Comparison of ENCODE assay signal across 1 cellular context in genomic region chr19:38315657-38316476, GRCh38.
A peak's percentile ranks its signal among the peaks of the same experiment; 100 is the strongest.
TF ChIP-seq lines count a peak whose summit lies in the region.

A gene with protein sequence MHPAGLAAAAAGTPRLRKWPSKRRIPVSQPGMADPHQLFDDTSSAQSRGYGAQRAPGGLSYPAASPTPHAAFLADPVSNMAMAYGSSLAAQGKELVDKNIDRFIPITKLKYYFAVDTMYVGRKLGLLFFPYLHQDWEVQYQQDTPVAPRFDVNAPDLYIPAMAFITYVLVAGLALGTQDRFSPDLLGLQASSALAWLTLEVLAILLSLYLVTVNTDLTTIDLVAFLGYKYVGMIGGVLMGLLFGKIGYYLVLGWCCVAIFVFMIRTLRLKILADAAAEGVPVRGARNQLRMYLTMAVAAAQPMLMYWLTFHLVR (minus strand): TSS chr19:38315947. CDS start chr19:38315917, 30 bp downstream.

TF ChIP-seq in K562, 482 proteins besides CTCF, POLR2A, EP300 and RAD21 (continued from another document and continues in another):
- peak; percentile 95 for TF ChIP-seq ZNF384 (IDR thresholded peaks at IDR 0.05; ENCODE audit: low read depth, low read length)
- no peak for TF ChIP-seq MED1 (CRISPR knock-in tag; IDR thresholded peaks at IDR 0.05; ENCODE audit: borderline replicate concordance)
- TF ChIP-seq CBX8 (IDR thresholded peaks at IDR 0.05; ENCODE audit: borderline replicate concordance, extremely low read depth, low read depth, low read length, poor library complexity, severe bottlenecking): no peak
- TF ChIP-seq, protein P1, sequence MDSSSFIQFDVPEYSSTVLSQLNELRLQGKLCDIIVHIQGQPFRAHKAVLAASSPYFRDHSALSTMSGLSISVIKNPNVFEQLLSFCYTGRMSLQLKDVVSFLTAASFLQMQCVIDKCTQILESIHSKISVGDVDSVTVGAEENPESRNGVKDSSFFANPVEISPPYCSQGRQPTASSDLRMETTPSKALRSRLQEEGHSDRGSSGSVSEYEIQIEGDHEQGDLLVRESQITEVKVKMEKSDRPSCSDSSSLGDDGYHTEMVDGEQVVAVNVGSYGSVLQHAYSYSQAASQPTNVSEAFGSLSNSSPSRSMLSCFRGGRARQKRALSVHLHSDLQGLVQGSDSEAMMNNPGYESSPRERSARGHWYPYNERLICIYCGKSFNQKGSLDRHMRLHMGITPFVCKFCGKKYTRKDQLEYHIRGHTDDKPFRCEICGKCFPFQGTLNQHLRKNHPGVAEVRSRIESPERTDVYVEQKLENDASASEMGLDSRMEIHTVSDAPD (CRISPR knock-in tag; IDR thresholded peaks at IDR 0.05): no peak
- TF ChIP-seq, protein P2, sequence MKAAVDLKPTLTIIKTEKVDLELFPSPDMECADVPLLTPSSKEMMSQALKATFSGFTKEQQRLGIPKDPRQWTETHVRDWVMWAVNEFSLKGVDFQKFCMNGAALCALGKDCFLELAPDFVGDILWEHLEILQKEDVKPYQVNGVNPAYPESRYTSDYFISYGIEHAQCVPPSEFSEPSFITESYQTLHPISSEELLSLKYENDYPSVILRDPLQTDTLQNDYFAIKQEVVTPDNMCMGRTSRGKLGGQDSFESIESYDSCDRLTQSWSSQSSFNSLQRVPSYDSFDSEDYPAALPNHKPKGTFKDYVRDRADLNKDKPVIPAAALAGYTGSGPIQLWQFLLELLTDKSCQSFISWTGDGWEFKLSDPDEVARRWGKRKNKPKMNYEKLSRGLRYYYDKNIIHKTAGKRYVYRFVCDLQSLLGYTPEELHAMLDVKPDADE (conservative IDR thresholded peaks at IDR 0.05; ENCODE audit: control insufficient read depth, low read depth, low read length): no peak
- TF ChIP-seq FOS (IDR thresholded peaks at IDR 0.05; ENCODE audit: extremely low read depth, insufficient read length): no peak
- no peak for TF ChIP-seq MEF2A (IDR thresholded peaks at IDR 0.05; ENCODE audit: control insufficient read depth, low read depth, low read length)
- TF ChIP-seq CBFB (CRISPR knock-in tag; IDR thresholded peaks at IDR 0.05): no peak
- no peak for TF ChIP-seq RBM25 (IDR thresholded peaks at IDR 0.05; ENCODE audit: low read depth, low read length, severe bottlenecking)
- no peak for TF ChIP-seq MCM7 (IDR thresholded peaks at IDR 0.05)
- TF ChIP-seq HOXB6 (CRISPR knock-in tag; IDR thresholded peaks at IDR 0.05; ENCODE audit: borderline replicate concordance): no peak
- TF ChIP-seq BACH1 (tag; IDR thresholded peaks at IDR 0.05): no peak
- TF ChIP-seq SIN3B (IDR thresholded peaks at IDR 0.05; ENCODE audit: low read depth): no peak
- TF ChIP-seq, protein P3, sequence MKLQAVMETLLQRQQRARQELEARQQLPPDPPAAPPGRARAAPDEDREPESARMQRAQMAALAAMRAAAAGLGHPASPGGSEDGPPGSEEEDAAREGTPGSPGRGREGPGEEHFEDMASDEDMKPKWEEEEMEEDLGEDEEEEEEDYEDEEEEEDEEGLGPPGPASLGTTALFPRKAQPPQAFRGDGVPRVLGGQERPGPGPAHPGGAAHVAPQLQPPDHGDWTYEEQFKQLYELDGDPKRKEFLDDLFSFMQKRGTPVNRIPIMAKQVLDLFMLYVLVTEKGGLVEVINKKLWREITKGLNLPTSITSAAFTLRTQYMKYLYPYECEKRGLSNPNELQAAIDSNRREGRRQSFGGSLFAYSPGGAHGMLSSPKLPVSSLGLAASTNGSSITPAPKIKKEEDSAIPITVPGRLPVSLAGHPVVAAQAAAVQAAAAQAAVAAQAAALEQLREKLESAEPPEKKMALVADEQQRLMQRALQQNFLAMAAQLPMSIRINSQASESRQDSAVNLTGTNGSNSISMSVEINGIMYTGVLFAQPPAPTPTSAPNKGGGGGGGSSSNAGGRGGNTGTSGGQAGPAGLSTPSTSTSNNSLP (IDR thresholded peaks at IDR 0.05; ENCODE audit: borderline replicate concordance, low read depth, low read length): no peak
- TF ChIP-seq ZNF57 (CRISPR knock-in tag; IDR thresholded peaks at IDR 0.05): no peak
- no peak for TF ChIP-seq NFRKB (IDR thresholded peaks at IDR 0.05; ENCODE audit: low read depth)
- TF ChIP-seq ZBTB8A (IDR thresholded peaks at IDR 0.05; ENCODE audit: partially characterized antibody): no peak
- peak; percentile 81 for TF ChIP-seq EGR1 (conservative IDR thresholded peaks at IDR 0.05)
- TF ChIP-seq SNRNP70 (optimal IDR thresholded peaks at IDR 0.05; ENCODE audit: low read depth, low read length): no peak
- TF ChIP-seq GTF3C2 (IDR thresholded peaks at IDR 0.05; ENCODE audit: borderline replicate concordance, extremely low read depth, insufficient read length): peak; percentile 60
- TF ChIP-seq NCOA4 (IDR thresholded peaks at IDR 0.05; ENCODE audit: partially characterized antibody): no peak
- no peak for TF ChIP-seq YBX1 (IDR thresholded peaks at IDR 0.05)
- TF ChIP-seq, protein P4, sequence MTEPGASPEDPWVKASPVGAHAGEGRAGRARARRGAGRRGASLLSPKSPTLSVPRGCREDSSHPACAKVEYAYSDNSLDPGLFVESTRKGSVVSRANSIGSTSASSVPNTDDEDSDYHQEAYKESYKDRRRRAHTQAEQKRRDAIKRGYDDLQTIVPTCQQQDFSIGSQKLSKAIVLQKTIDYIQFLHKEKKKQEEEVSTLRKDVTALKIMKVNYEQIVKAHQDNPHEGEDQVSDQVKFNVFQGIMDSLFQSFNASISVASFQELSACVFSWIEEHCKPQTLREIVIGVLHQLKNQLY (CRISPR knock-in tag; conservative IDR thresholded peaks at IDR 0.05): no peak
- TF ChIP-seq ZNF830 (CRISPR knock-in tag; IDR thresholded peaks at IDR 0.05): no peak
- no peak for TF ChIP-seq HMGN3 (IDR thresholded peaks at IDR 0.05; ENCODE audit: borderline replicate concordance, extremely low read depth, insufficient read length, low read depth, low read length)
- TF ChIP-seq MITF (IDR thresholded peaks at IDR 0.05): no peak
- TF ChIP-seq, protein P5, sequence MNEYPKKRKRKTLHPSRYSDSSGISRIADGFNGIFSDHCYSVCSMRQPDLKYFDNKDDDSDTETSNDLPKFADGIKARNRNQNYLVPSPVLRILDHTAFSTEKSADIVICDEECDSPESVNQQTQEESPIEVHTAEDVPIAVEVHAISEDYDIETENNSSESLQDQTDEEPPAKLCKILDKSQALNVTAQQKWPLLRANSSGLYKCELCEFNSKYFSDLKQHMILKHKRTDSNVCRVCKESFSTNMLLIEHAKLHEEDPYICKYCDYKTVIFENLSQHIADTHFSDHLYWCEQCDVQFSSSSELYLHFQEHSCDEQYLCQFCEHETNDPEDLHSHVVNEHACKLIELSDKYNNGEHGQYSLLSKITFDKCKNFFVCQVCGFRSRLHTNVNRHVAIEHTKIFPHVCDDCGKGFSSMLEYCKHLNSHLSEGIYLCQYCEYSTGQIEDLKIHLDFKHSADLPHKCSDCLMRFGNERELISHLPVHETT (CRISPR knock-in tag; conservative IDR thresholded peaks at IDR 0.05 in 1 of 2, IDR thresholded peaks at IDR 0.05 in 1 of 2): peak in 1 of 2 experiments; percentile 98; a peak in 2 of 4 replicates
- TF ChIP-seq TRIM24 (IDR thresholded peaks at IDR 0.05): no peak
- TF ChIP-seq TSC22D4 (tag; IDR thresholded peaks at IDR 0.05): no peak
- TF ChIP-seq ATF4 (CRISPR knock-in tag; IDR thresholded peaks at IDR 0.05): no peak
- TF ChIP-seq ZNF174 (CRISPR knock-in tag; IDR thresholded peaks at IDR 0.05): no peak
- no peak for TF ChIP-seq MCM3 (IDR thresholded peaks at IDR 0.05)
- TF ChIP-seq KLF6 (CRISPR knock-in tag; IDR thresholded peaks at IDR 0.05; ENCODE audit: borderline replicate concordance): no peak
- TF ChIP-seq ATF1 (CRISPR knock-in tag; IDR thresholded peaks at IDR 0.05): no peak
- TF ChIP-seq ATF1 (tag; IDR thresholded peaks at IDR 0.05): peak; percentile 63; the same call in 1 of the 2 replicates
- TF ChIP-seq ZNF785 (CRISPR knock-in tag; IDR thresholded peaks at IDR 0.05): no peak
- TF ChIP-seq CREB1 (IDR thresholded peaks at IDR 0.05): peak; percentile 45; the same call in 1 of the 2 replicates
- peak; percentile 75 for TF ChIP-seq CREB1 (CRISPR knock-in tag; IDR thresholded peaks at IDR 0.05)
- no peak for TF ChIP-seq PML (IDR thresholded peaks at IDR 0.05; ENCODE audit: low read length)
- no peak for TF ChIP-seq HLTF (IDR thresholded peaks at IDR 0.05)
- no peak for TF ChIP-seq ARID1B (IDR thresholded peaks at IDR 0.05)
- peak; percentile 99 for TF ChIP-seq ZNF24 (IDR thresholded peaks at IDR 0.05)
- no peak for TF ChIP-seq NCOA6 (IDR thresholded peaks at IDR 0.05)
- TF ChIP-seq SIX5 (IDR thresholded peaks at IDR 0.05; ENCODE audit: borderline replicate concordance in 1 of 2, insufficient read depth in 1 of 2, low read depth in 1 of 2, low read length in 2 of 2): no peak
- no peak for TF ChIP-seq ZNF41 (CRISPR knock-in tag; conservative IDR thresholded peaks at IDR 0.05)
- TF ChIP-seq ZNF197 (CRISPR knock-in tag; IDR thresholded peaks at IDR 0.05; ENCODE audit: low read depth): peak; percentile 32
- TF ChIP-seq SP1 (CRISPR knock-in tag; IDR thresholded peaks at IDR 0.05): peak; percentile 58; the same call in 1 of the 2 replicates
- no peak for TF ChIP-seq SMC3 (conservative IDR thresholded peaks at IDR 0.05; ENCODE audit: insufficient read depth, low read depth, low read length)
- no peak for TF ChIP-seq ZC3H4 (CRISPR knock-in tag; IDR thresholded peaks at IDR 0.05; ENCODE audit: borderline replicate concordance)
- TF ChIP-seq PHF8 (IDR thresholded peaks at IDR 0.05; ENCODE audit: borderline replicate concordance, low read length): peak; percentile 36; the same call in 1 of the 2 replicates
- no peak for TF ChIP-seq KAT2B (IDR thresholded peaks at IDR 0.05; ENCODE audit: low read depth, low read length)
- TF ChIP-seq ELF2 (CRISPR knock-in tag; IDR thresholded peaks at IDR 0.05): no peak
- TF ChIP-seq ZNF175 (CRISPR knock-in tag; IDR thresholded peaks at IDR 0.05; ENCODE audit: low read depth): no peak
- peak; percentile 17; the same call in 1 of the 2 replicates for TF ChIP-seq MYBL2 (IDR thresholded peaks at IDR 0.05; ENCODE audit: low read depth)
- no peak for TF ChIP-seq MYBL2 (CRISPR knock-in tag; IDR thresholded peaks at IDR 0.05; ENCODE audit: borderline replicate concordance)
- TF ChIP-seq MXI1 (IDR thresholded peaks at IDR 0.05; ENCODE audit: low read depth, low read length): no peak
- TF ChIP-seq, protein P6, sequence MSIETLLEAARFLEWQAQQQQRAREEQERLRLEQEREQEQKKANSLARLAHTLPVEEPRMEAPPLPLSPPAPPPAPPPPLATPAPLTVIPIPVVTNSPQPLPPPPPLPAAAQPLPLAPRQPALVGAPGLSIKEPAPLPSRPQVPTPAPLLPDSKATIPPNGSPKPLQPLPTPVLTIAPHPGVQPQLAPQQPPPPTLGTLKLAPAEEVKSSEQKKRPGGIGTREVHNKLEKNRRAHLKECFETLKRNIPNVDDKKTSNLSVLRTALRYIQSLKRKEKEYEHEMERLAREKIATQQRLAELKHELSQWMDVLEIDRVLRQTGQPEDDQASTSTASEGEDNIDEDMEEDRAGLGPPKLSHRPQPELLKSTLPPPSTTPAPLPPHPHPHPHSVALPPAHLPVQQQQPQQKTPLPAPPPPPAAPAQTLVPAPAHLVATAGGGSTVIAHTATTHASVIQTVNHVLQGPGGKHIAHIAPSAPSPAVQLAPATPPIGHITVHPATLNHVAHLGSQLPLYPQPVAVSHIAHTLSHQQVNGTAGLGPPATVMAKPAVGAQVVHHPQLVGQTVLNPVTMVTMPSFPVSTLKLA (conservative IDR thresholded peaks at IDR 0.05): peak in 1 of 2 experiments; percentile 35; a peak in 3 of 4 replicates
- TF ChIP-seq PTRF (tag; IDR thresholded peaks at IDR 0.05): no peak
- no peak for TF ChIP-seq SIRT6 (IDR thresholded peaks at IDR 0.05; ENCODE audit: low read depth, low read length)
- no peak for TF ChIP-seq HNRNPH1 (optimal IDR thresholded peaks at IDR 0.05; ENCODE audit: low read depth, low read length)
- TF ChIP-seq ZNF165 (CRISPR knock-in tag; IDR thresholded peaks at IDR 0.05; ENCODE audit: borderline replicate concordance): no peak
- peak; percentile 65 for TF ChIP-seq SUPT5H (IDR thresholded peaks at IDR 0.05)
- TF ChIP-seq NONO (IDR thresholded peaks at IDR 0.05; ENCODE audit: low read depth in 2 of 2, low read length in 1 of 2): no peak
- no peak for TF ChIP-seq ZC3H11A (IDR thresholded peaks at IDR 0.05; ENCODE audit: low read depth, low read length)
- TF ChIP-seq SRF (CRISPR knock-in tag; IDR thresholded peaks at IDR 0.05): no peak
